2 cellular contexts compared by ENCODE assay signal in the genomic region with DNA sequence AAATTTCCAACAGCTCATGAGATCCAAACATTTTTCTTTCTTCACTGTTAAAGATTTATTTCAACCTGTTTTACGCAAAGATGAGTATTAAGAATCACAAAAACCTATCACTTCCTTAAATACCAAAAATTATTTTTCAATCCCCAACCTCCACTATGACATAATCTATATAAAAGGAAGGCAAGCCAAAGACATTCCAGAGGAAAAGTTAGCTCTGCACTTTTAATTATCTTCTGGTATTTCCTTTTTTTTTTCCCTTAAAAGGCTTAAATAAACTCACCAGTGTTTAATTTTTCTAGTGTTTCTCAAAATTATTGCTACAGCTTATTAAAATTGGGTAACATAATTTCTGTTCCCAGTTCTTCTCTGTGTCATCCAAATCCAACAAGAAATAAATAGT.
TF ChIP-seq lines count a peak whose summit lies in the region.

No MANE protein-coding gene starts in this region.

TF ChIP-seq in A549, 52 proteins besides CTCF, POLR2A, EP300 and RAD21 (continued from another document):
- TF ChIP-seq MAFK (IDR thresholded peaks at IDR 0.05; ENCODE audit: partially characterized antibody), result no peak
- TF ChIP-seq EHF (CRISPR knock-in tag; IDR thresholded peaks at IDR 0.05), result no peak
- TF ChIP-seq RFX5 (IDR thresholded peaks at IDR 0.05), result no peak
- TF ChIP-seq ATOH8 (CRISPR knock-in tag; IDR thresholded peaks at IDR 0.05; ENCODE audit: low read depth), result no peak
- TF ChIP-seq, protein P1, sequence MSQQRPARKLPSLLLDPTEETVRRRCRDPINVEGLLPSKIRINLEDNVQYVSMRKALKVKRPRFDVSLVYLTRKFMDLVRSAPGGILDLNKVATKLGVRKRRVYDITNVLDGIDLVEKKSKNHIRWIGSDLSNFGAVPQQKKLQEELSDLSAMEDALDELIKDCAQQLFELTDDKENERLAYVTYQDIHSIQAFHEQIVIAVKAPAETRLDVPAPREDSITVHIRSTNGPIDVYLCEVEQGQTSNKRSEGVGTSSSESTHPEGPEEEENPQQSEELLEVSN (IDR thresholded peaks at IDR 0.05; ENCODE audit: borderline replicate concordance, low read depth), result no peak
- no peak for TF ChIP-seq SREBF2 (IDR thresholded peaks at IDR 0.05)
- TF ChIP-seq FOSB (CRISPR knock-in tag; IDR thresholded peaks at IDR 0.05), result no peak
- TF ChIP-seq, protein P2, sequence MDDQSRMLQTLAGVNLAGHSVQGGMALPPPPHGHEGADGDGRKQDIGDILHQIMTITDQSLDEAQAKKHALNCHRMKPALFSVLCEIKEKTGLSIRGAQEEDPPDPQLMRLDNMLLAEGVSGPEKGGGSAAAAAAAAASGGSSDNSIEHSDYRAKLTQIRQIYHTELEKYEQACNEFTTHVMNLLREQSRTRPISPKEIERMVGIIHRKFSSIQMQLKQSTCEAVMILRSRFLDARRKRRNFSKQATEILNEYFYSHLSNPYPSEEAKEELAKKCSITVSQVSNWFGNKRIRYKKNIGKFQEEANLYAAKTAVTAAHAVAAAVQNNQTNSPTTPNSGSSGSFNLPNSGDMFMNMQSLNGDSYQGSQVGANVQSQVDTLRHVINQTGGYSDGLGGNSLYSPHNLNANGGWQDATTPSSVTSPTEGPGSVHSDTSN (IDR thresholded peaks at IDR 0.05), result no peak
- no peak for TF ChIP-seq CHD4 (IDR thresholded peaks at IDR 0.05; ENCODE audit: borderline replicate concordance)
- TF ChIP-seq HEYL (CRISPR knock-in tag; IDR thresholded peaks at IDR 0.05), result no peak
TF ChIP-seq in A549: peak in this region for 0.

TF ChIP-seq in liver, 16 proteins besides CTCF, POLR2A, EP300 and RAD21:
- TF ChIP-seq ZBTB33 (IDR thresholded peaks at IDR 0.05) (no peak), EGR1 (IDR thresholded peaks at IDR 0.05; ENCODE audit: low read depth in 2 of 2) (no peak), RXRA (IDR thresholded peaks at IDR 0.05) (no peak), GABPA (IDR thresholded peaks at IDR 0.05 in 1 of 2, conservative IDR thresholded peaks at IDR 0.05 in 1 of 2) (no peak), YY1 (IDR thresholded peaks at IDR 0.05) (no peak), FOXA1 (IDR thresholded peaks at IDR 0.05) (no peak), HNF4G (IDR thresholded peaks at IDR 0.05) (no peak)
